Comparison of ENCODE assay signal across 19 cellular contexts in the genomic region with DNA sequence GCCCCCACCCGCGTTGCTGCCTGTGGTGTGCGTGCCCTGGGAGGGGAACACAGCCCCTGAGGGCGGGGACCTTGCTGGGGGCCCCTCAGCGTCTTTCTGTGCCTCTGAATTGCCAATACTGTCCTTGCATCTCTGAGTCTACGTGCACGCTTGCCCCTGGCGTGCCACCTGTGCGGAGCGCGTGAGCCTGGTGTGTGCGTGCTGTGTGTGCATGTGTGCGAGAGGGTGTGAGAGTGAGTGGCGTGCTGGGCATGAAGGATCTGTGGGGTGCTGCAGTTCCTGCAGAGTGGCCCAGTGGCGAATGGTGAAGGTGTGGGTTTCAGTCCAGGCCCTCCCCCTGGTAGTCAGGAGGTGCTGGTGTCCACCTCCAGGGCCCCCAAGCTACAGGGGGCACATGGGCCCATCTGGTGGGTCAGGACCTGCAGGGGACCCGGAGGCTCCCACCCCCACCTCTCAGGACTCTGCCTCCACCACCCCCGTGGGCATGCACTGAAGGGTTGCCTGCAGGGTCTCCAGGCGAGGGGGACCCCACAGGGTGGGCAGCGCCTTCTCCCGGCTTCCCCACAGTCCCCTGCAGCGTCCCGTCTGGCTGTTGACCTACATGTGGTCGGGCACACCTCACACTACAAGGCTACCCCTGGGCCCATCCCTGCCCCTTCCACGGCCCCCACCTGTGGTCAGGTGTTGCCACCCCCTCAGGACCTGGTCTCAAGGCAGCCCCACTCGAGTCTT. TPM values are rescaled to one million over a fixed set of nuclear protein-coding genes. Genes with fewer than 3 reads are reported as not detected.
DNase-seq lines count a peak whose midpoint lies in the region; ATAC-seq and TF ChIP-seq lines count a peak whose summit lies in the region.
"Had no signal": no experiment of that assay in that cellular context is flagged by ENCODE, and none has a peak within 500 bp of the region (broad histone marks: within the 10 kb centered on the region; RNA-seq: fewer than 3 reads in every experiment).

No MANE protein-coding gene starts in this region.

- no peaks in the 10 kb centered on the region for H3K27me3 ChIP-seq in left ventricle myocardium inferior (ENCODE audit: low read depth)
- H3K27me3 ChIP-seq in right cardiac atrium (ENCODE audit: control insufficient read depth, insufficient read depth), result no peaks in the 10 kb centered on the region
- no peaks in the 10 kb centered on the region for H3K27me3 ChIP-seq in smooth muscle cell (ENCODE audit: low read depth)
- H3K27me3 ChIP-seq: Peyer's patch had no signal

- POLR2A ChIA-PET in WTC11 (lab: Charles Lee), result no interaction called here

- H3K79me2 ChIP-seq in smooth muscle cell (ENCODE audit: low read depth), result peaks cover 5% of the 10 kb centered on the region

- no peak for TF ChIP-seq CTCF in left ventricle myocardium inferior (IDR thresholded peaks at IDR 0.05; ENCODE audit: borderline replicate concordance)
- no peak for TF ChIP-seq CTCF in WTC11 (IDR thresholded peaks at IDR 0.05)
- TF ChIP-seq CTCF in glutamatergic neuron (IDR thresholded peaks at IDR 0.05; ENCODE audit: partially characterized antibody, unreplicated experiment), result no peak
- no peak for TF ChIP-seq CTCF in smooth muscle cell (IDR thresholded peaks at IDR 0.05; ENCODE audit: borderline replicate concordance, insufficient read depth, poor library complexity, severe bottlenecking)

- H3K27me3 Mint-ChIP-seq in WTC11 (ENCODE audit: low read depth) (peaks cover 7% of the 10 kb centered on the region), glutamatergic neuron (ENCODE audit: unreplicated experiment) (no peaks in the 10 kb centered on the region)
- H3K27me3 Mint-ChIP-seq in activated naive CD4-positive, alpha-beta T cell treated with anti-CD3 and anti-CD28 coated beads for 36 hours (ENCODE audit: low read depth), result no peaks in the 10 kb centered on the region
- H3K27me3 Mint-ChIP-seq: IgD-negative memory B cell had no signal

- ATAC-seq in right cardiac atrium (no peak), WTC11 (no peak)

- H3K4me1 Mint-ChIP-seq in WTC11 (peaks cover 10% of the 10 kb centered on the region), glutamatergic neuron (ENCODE audit: low read depth, unreplicated experiment) (peaks cover 23% of the 10 kb centered on the region)
- H3K4me1 Mint-ChIP-seq in activated naive CD4-positive, alpha-beta T cell treated with anti-CD3 and anti-CD28 coated beads for 36 hours (ENCODE audit: low read depth), result peaks cover 16% of the 10 kb centered on the region

- H3K36me3 Mint-ChIP-seq in WTC11 (no peaks in the 10 kb centered on the region), glutamatergic neuron (ENCODE audit: unreplicated experiment) (peaks cover 3% of the 10 kb centered on the region)
- H3K36me3 Mint-ChIP-seq in activated naive CD4-positive, alpha-beta T cell treated with anti-CD3 and anti-CD28 coated beads for 36 hours (ENCODE audit: low read depth), result peaks cover 7% of the 10 kb centered on the region

- H3K27ac Mint-ChIP-seq in WTC11 (peak overlapping the region; percentile 36; the same call in 1 of the 2 replicates), glutamatergic neuron (ENCODE audit: unreplicated experiment) (peak overlapping the region; percentile 55)
- H3K27ac Mint-ChIP-seq in activated naive CD4-positive, alpha-beta T cell treated with anti-CD3 and anti-CD28 coated beads for 36 hours, result no peak overlapping the region

- CTCF ChIA-PET in WTC11 (lab: Charles Lee), result interaction anchor here (1.1 kb wide), 1 partner anchor 97 kb away, joined by 4 read pairs; no protein-coding TSS in a partner anchor
- CTCF ChIA-PET in activated naive CD4-positive, alpha-beta T cell treated with anti-CD3 and anti-CD28 coated beads for 36 hours (lab: Charles Lee), result no interaction called here

- H3F3A ChIP-seq in smooth muscle cell (ENCODE audit: low read depth), result no peaks in the 10 kb centered on the region

- H3K4me3 Mint-ChIP-seq in WTC11 (no peak overlapping the region), glutamatergic neuron (ENCODE audit: unreplicated experiment) (peak overlapping the region; percentile 46)
- H3K4me3 Mint-ChIP-seq in activated naive CD4-positive, alpha-beta T cell treated with anti-CD3 and anti-CD28 coated beads for 36 hours, result no peak overlapping the region
- H3K4me3 Mint-ChIP-seq: CD14-positive monocyte, IgD-negative memory B cell had no signal

- WGBS in right cardiac atrium, result 92% methylated on average over 25 of the region's 25 CpGs
- 97% methylated on average over 17 of the region's 25 CpGs for WGBS in smooth muscle cell (ENCODE audit: low lambda C conversion rate)

- H2AFZ ChIP-seq in smooth muscle cell (ENCODE audit: low read depth), result no peak overlapping the region

- peaks cover 90% of the 10 kb centered on the region for H4K20me1 ChIP-seq in smooth muscle cell (ENCODE audit: low read depth)

- DNase-seq in left ventricle myocardium inferior (no peak), right cardiac atrium (no peak), WTC11 (ENCODE audit: low spot score) (no peak), glutamatergic neuron (no peak), smooth muscle cell (lab: John Stamatoyannopoulos, UW; ENCODE audit: unreplicated experiment) (no peak)
- DNase-seq in stimulated activated CD8-positive, alpha-beta memory T cell treated with anti-CD3 and anti-CD28 coated beads, Interleukin-4, amount 100 ng/mL, for 48 hours, result no peak
- no peak for DNase-seq in activated T-cell treated with anti-CD3 and anti-CD28 coated beads, Interleukin-2, amount 50 U/mL, for 1 hour
- no peak for DNase-seq in activated naive CD4-positive, alpha-beta T cell treated with anti-CD3 and anti-CD28 coated beads for 36 hours
- DNase-seq: 8988T, DMS 273 treated with DMSO at 0.1 percent for 48 hours, MV-4-11, NCI-H1105 treated with DMSO at 0.1 percent for 48 hours, NCI-H2081, NCI-H2171, NCI-H524 treated with DMSO at 0.1 percent for 48 hours, NCI-H82, Peyer's patch had no signal

- no peak overlapping the region for H3K4me2 ChIP-seq in smooth muscle cell

- H3K9ac ChIP-seq in smooth muscle cell (ENCODE audit: low read depth), result no peak overlapping the region

- H3K9me3 ChIP-seq in left ventricle myocardium inferior (replicated peaks) (peaks cover 12% of the 10 kb centered on the region), right cardiac atrium (ENCODE audit: control insufficient read depth, low read length) (no peaks in the 10 kb centered on the region), smooth muscle cell (replicated peaks; ENCODE audit: low read depth) (no peaks in the 10 kb centered on the region)
- H3K9me3 ChIP-seq: Peyer's patch had no signal

- H3K36me3 ChIP-seq in left ventricle myocardium inferior (peaks cover 31% of the 10 kb centered on the region), smooth muscle cell (ENCODE audit: low read depth) (no peaks in the 10 kb centered on the region)

- H3K9me3 Mint-ChIP-seq in WTC11 (no peaks in the 10 kb centered on the region), glutamatergic neuron (ENCODE audit: unreplicated experiment) (peaks cover 13% of the 10 kb centered on the region)
- no peaks in the 10 kb centered on the region for H3K9me3 Mint-ChIP-seq in activated naive CD4-positive, alpha-beta T cell treated with anti-CD3 and anti-CD28 coated beads for 36 hours

- H3K4me1 ChIP-seq in left ventricle myocardium inferior (peaks cover 53% of the 10 kb centered on the region), right cardiac atrium (ENCODE audit: control insufficient read depth, insufficient read depth, low read length) (peaks cover 6% of the 10 kb centered on the region), smooth muscle cell (ENCODE audit: low read depth) (no peaks in the 10 kb centered on the region)

- H3K4me3 ChIP-seq in left ventricle myocardium inferior (no peak overlapping the region), right cardiac atrium (ENCODE audit: low read length) (no peak overlapping the region), smooth muscle cell (no peak overlapping the region)
- H3K4me3 ChIP-seq: Peyer's patch had no signal

- intact Hi-C loops in left ventricle myocardium inferior (cut with micrococcal nuclease) (no loop called here), right cardiac atrium (cut with DNase I) (no loop called here)
- intact Hi-C loops in activated naive CD4-positive, alpha-beta T cell treated with anti-CD3 and anti-CD28 coated beads for 36 hours (cut with micrococcal nuclease), result no loop called here

- H3K27ac ChIP-seq in left ventricle myocardium inferior (replicated peaks) (peak overlapping the region; percentile 33), right cardiac atrium (ENCODE audit: low read length) (no peak overlapping the region), smooth muscle cell (ENCODE audit: low read depth) (no peak overlapping the region)
- H3K27ac ChIP-seq: Peyer's patch had no signal

TF ChIP-seq in WTC11, 78 proteins besides CTCF, POLR2A, EP300 and RAD21 (continues in another document):
- TF ChIP-seq JUN (CRISPR knock-in tag; IDR thresholded peaks at IDR 0.05) (no peak), NR2C2 (CRISPR knock-in tag; IDR thresholded peaks at IDR 0.05) (no peak), ZNF317 (CRISPR knock-in tag; IDR thresholded peaks at IDR 0.05; ENCODE audit: borderline replicate concordance, low read depth) (no peak), ZNF416 (CRISPR knock-in tag; IDR thresholded peaks at IDR 0.05) (no peak)
- TF ChIP-seq, protein P1, sequence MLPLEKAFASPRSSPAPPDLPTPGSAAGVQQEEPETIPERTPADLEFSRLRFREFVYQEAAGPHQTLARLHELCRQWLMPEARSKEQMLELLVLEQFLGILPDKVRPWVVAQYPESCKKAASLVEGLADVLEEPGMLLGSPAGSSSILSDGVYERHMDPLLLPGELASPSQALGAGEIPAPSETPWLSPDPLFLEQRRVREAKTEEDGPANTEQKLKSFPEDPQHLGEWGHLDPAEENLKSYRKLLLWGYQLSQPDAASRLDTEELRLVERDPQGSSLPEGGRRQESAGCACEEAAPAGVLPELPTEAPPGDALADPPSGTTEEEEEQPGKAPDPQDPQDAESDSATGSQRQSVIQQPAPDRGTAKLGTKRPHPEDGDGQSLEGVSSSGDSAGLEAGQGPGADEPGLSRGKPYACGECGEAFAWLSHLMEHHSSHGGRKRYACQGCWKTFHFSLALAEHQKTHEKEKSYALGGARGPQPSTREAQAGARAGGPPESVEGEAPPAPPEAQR (CRISPR knock-in tag; IDR thresholded peaks at IDR 0.05), result no peak

RNA-seq across cellular contexts. Expression of a gene that starts 21.0 kb away (rescaled TPM):
- 66.0 TPM for total RNA-seq in left ventricle myocardium inferior
- total RNA-seq in right cardiac atrium, result 10 to 100 TPM; 50.4 to 65.0 (median 54.7) TPM
- polyA plus RNA-seq in right cardiac atrium, result 36.4 TPM
- 120 to 129 TPM (median 126 TPM) in 3 replicates for total RNA-seq in WTC11 (2021)
- total RNA-seq in glutamatergic neuron (ENCODE audit: unreplicated experiment), result 211 TPM
- 2.3 and 7.9 TPM in 2 replicates for total RNA-seq in smooth muscle cell
- polyA plus RNA-seq in smooth muscle cell, result 17.6 and 31.4 TPM in 2 replicates
- total RNA-seq in activated naive CD4-positive, alpha-beta T cell treated with anti-CD3 and anti-CD28 coated beads for 36 hours, result 10 to 100 TPM; 35.1 to 36.3 TPM
